Comparison of ENCODE assay signal across 15 cellular contexts in the genomic region with DNA sequence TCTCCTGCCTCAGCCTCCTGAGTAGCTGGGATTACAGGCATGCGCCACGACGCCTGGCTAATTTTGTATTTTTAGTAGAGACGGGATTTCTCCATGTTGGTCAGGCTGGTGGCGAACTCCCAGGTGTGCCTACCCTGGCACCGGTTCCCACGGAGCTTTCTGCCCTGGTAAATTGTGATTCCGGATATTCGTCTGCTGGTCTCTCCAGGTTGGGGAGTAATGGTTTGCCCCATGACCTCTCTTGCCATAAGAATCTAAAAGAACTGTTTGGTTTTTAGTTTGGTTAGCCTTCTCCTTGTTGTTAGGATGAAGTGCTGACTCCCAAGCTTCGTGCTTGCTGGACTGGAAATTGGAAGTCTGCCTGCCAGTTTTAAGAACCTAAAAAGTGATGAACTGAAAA.
DNase-seq lines count a peak whose midpoint lies in the region; ATAC-seq and TF ChIP-seq lines count a peak whose summit lies in the region.
"Had no signal": no experiment of that assay in that cellular context is flagged by ENCODE, and none has a peak within 500 bp of the region (broad histone marks: within the 10 kb centered on the region; RNA-seq: fewer than 3 reads in every experiment).

No MANE protein-coding gene starts in this region.

- H3K9me3 Mint-ChIP-seq in central memory CD8-positive, alpha-beta T cell, result no peaks in the 10 kb centered on the region
- H3K9me3 Mint-ChIP-seq in stimulated activated naive CD8-positive, alpha-beta T cell treated with anti-CD3 and anti-CD28 coated beads, Interleukin-15, amount 100 ng/mL, for 72 hours, result no peaks in the 10 kb centered on the region
- H3K9me3 Mint-ChIP-seq in neural progenitor cell, result no peaks in the 10 kb centered on the region

- H3F3A ChIP-seq in neural progenitor cell (ENCODE audit: low read depth), result peaks cover 6% of the 10 kb centered on the region

- H3K4me2 ChIP-seq in mammary epithelial cell (ENCODE audit: insufficient read depth, low read depth, low read length) (no peak overlapping the region), OCI-LY3 (ENCODE audit: low read length) (peak overlapping the region; percentile 78), neural progenitor cell (no peak overlapping the region)

- H3K9me3 ChIP-seq in mammary epithelial cell (replicated peaks; ENCODE audit: insufficient read depth, low read length) (no peaks in the 10 kb centered on the region), breast epithelium (no peaks in the 10 kb centered on the region), OCI-LY3 (ENCODE audit: insufficient read depth, low read length) (no peaks in the 10 kb centered on the region), neural progenitor cell (ENCODE audit: low read depth) (no peaks in the 10 kb centered on the region)
- H3K9me3 ChIP-seq: tibial artery had no signal

- CTCF ChIA-PET in mammary epithelial cell (lab: Charles Lee; ENCODE audit: low non-redundant PET), result no interaction called here

- ATAC-seq in central memory CD8-positive, alpha-beta T cell (replicated peaks; ENCODE audit: extremely low read depth, poor library complexity, severe bottlenecking), result no peak
- no peak for ATAC-seq in stimulated activated naive CD8-positive, alpha-beta T cell treated with anti-CD3 and anti-CD28 coated beads, Interleukin-15, amount 100 ng/mL, for 72 hours
- ATAC-seq: left colon had no signal

- H3K9ac ChIP-seq in mammary epithelial cell (ENCODE audit: insufficient read depth, low read length) (no peak overlapping the region), OCI-LY3 (ENCODE audit: low read length) (no peak overlapping the region), neural progenitor cell (no peak overlapping the region)

- dilution Hi-C loops in mammary epithelial cell (cut with HindIII; ENCODE audit: low sequenced_read_pairs), result no loop called here

- H3K79me2 ChIP-seq in mammary epithelial cell (ENCODE audit: insufficient read depth, low read length) (no peaks in the 10 kb centered on the region), OCI-LY3 (ENCODE audit: low read length) (no peaks in the 10 kb centered on the region), neural progenitor cell (ENCODE audit: low read depth) (no peaks in the 10 kb centered on the region)

- H3K27me3 ChIP-seq in mammary epithelial cell (ENCODE audit: insufficient read depth, low read length) (no peaks in the 10 kb centered on the region), breast epithelium (no peaks in the 10 kb centered on the region), OCI-LY3 (ENCODE audit: low read depth, low read length) (no peaks in the 10 kb centered on the region), neural progenitor cell (no peaks in the 10 kb centered on the region)
- H3K27me3 ChIP-seq: tibial artery had no signal

- no peaks in the 10 kb centered on the region for H3K36me3 ChIP-seq in mammary epithelial cell (ENCODE audit: insufficient read depth, low read length)
- no peaks in the 10 kb centered on the region for H3K36me3 ChIP-seq in breast epithelium
- no peaks in the 10 kb centered on the region for H3K36me3 ChIP-seq in OCI-LY3 (replicated peaks; ENCODE audit: low read depth, low read length)
- no peaks in the 10 kb centered on the region for H3K36me3 ChIP-seq in neural progenitor cell
- H3K36me3 ChIP-seq: tibial artery, WERI-Rb-1 had no signal

- H3K4me1 ChIP-seq in mammary epithelial cell (ENCODE audit: insufficient read depth, low read length) (peaks cover 16% of the 10 kb centered on the region), breast epithelium (no peaks in the 10 kb centered on the region), OCI-LY3 (ENCODE audit: low read length) (peaks cover 28% of the 10 kb centered on the region), neural progenitor cell (peaks cover 19% of the 10 kb centered on the region)
- H3K4me1 ChIP-seq: tibial artery had no signal

- no peak for DNase-seq in mammary epithelial cell
- no peak for DNase-seq in breast epithelium (ENCODE audit: low spot score in 2 of 2)
- DNase-seq in central memory CD8-positive, alpha-beta T cell (ENCODE audit: low spot score in 2 of 2), result no peak
- DNase-seq in stimulated activated naive CD8-positive, alpha-beta T cell treated with anti-CD3 and anti-CD28 coated beads, Interleukin-15, amount 100 ng/mL, for 72 hours, result no peak
- no peak for DNase-seq in NCI-H526 treated with DMSO at 0.1 percent for 48 hours (lab: John Stamatoyannopoulos, UW)
- DNase-seq in DMS153 treated with DMSO at 0.1 percent for 48 hours (lab: John Stamatoyannopoulos, UW; ENCODE audit: unreplicated experiment), result no peak
- DNase-seq in neural progenitor cell (ENCODE audit: low spot score), result no peak
- DNase-seq: activated effector memory CD4-positive, alpha-beta T cell treated with anti-CD3 and anti-CD28 coated beads, Interleukin-2, amount 50 U/mL, for 16 hours; GOT3; left colon; NCI-H2107; NCI-H510A; tibial artery; WERI-Rb-1 had no signal

- BruUV-seq in mammary epithelial cell (replicated peaks; lab: Mats Ljungman, UMichigan), result no TSS peak

- H3K27me3 Mint-ChIP-seq in central memory CD8-positive, alpha-beta T cell, result no peaks in the 10 kb centered on the region
- no peaks in the 10 kb centered on the region for H3K27me3 Mint-ChIP-seq in stimulated activated naive CD8-positive, alpha-beta T cell treated with anti-CD3 and anti-CD28 coated beads, Interleukin-15, amount 100 ng/mL, for 72 hours
- no peaks in the 10 kb centered on the region for H3K27me3 Mint-ChIP-seq in neural progenitor cell (ENCODE audit: insufficient read depth, low read depth)

- H2AFZ ChIP-seq in mammary epithelial cell (ENCODE audit: low read depth, low read length) (no peak overlapping the region), OCI-LY3 (ENCODE audit: low read depth, low read length) (no peak overlapping the region), neural progenitor cell (replicated peaks) (no peak overlapping the region)

- H3K4me3 ChIP-seq in mammary epithelial cell (replicated peaks in 1 of 3; ENCODE audit: insufficient read depth in 1 of 3, low read depth in 2 of 3, low read length in 3 of 3) (no peak overlapping the region), breast epithelium (no peak overlapping the region), OCI-LY3 (ENCODE audit: low read length) (peak overlapping the region; percentile 53; the same call in 1 of the 2 replicates), neural progenitor cell (no peak overlapping the region)
- H3K4me3 ChIP-seq: tibial artery had no signal

- H3K36me3 Mint-ChIP-seq in central memory CD8-positive, alpha-beta T cell (ENCODE audit: insufficient read depth), result peaks cover 15% of the 10 kb centered on the region
- no peaks in the 10 kb centered on the region for H3K36me3 Mint-ChIP-seq in neural progenitor cell

- TF ChIP-seq CTCF in mammary epithelial cell (conservative IDR thresholded peaks at IDR 0.05 in 1 of 2, IDR thresholded peaks at IDR 0.05 in 1 of 2; ENCODE audit: extremely low read depth in 1 of 2, insufficient read depth in 1 of 2, low read depth in 1 of 2, low read length in 2 of 2), result no peak
- no peak for TF ChIP-seq CTCF in breast epithelium (IDR thresholded peaks at IDR 0.05)
- TF ChIP-seq CTCF in OCI-LY3 (IDR thresholded peaks at IDR 0.05; ENCODE audit: low read depth, low read length), result no peak
- no peak for TF ChIP-seq CTCF in neural progenitor cell (IDR thresholded peaks at IDR 0.05)

- intact Hi-C loops in mammary epithelial cell (cut with micrococcal nuclease) (no loop called here), breast epithelium (cut with DNase I; ENCODE audit: low total_unique reads) (no loop called here)

- no peaks in the 10 kb centered on the region for H4K20me1 ChIP-seq in mammary epithelial cell (ENCODE audit: insufficient read depth, low read length)
- H4K20me1 ChIP-seq in OCI-LY3 (ENCODE audit: insufficient read depth, low read length), result no peaks in the 10 kb centered on the region
- H4K20me1 ChIP-seq in neural progenitor cell (ENCODE audit: low read depth), result no peaks in the 10 kb centered on the region

- peak overlapping the region; percentile 60 for H3K4me3 Mint-ChIP-seq in central memory CD8-positive, alpha-beta T cell
- peak overlapping the region; percentile 60 to 62 for H3K4me3 Mint-ChIP-seq in stimulated activated naive CD8-positive, alpha-beta T cell treated with anti-CD3 and anti-CD28 coated beads, Interleukin-15, amount 100 ng/mL, for 72 hours
- H3K4me3 Mint-ChIP-seq in neural progenitor cell, result no peak overlapping the region

- WGBS in mammary epithelial cell (ENCODE audit: low coverage, missing lambda C conversion rate), result 91% methylated on average over 10 of the region's 10 CpGs

- H3K4me1 Mint-ChIP-seq in central memory CD8-positive, alpha-beta T cell, result peaks cover 56% of the 10 kb centered on the region
- peaks cover 83% of the 10 kb centered on the region for H3K4me1 Mint-ChIP-seq in stimulated activated naive CD8-positive, alpha-beta T cell treated with anti-CD3 and anti-CD28 coated beads, Interleukin-15, amount 100 ng/mL, for 72 hours
- H3K4me1 Mint-ChIP-seq in neural progenitor cell, result no peaks in the 10 kb centered on the region

- in situ Hi-C loops in mammary epithelial cell (cut with MboI; ENCODE audit: low sequenced_read_pairs in 2 of 2), result no loop called here

- H3K27ac Mint-ChIP-seq in central memory CD8-positive, alpha-beta T cell (ENCODE audit: low read depth), result peak overlapping the region; percentile 88
- peak overlapping the region in 1 of 2 donors; percentile 87 for H3K27ac Mint-ChIP-seq in stimulated activated naive CD8-positive, alpha-beta T cell treated with anti-CD3 and anti-CD28 coated beads, Interleukin-15, amount 100 ng/mL, for 72 hours
- no peak overlapping the region for H3K27ac Mint-ChIP-seq in neural progenitor cell

- no peak for TF ChIP-seq POLR2A in breast epithelium (IDR thresholded peaks at IDR 0.05)

- peak overlapping the region; percentile 8 for H3K27ac ChIP-seq in mammary epithelial cell (ENCODE audit: insufficient read depth, low read depth, low read length)
- no peak overlapping the region for H3K27ac ChIP-seq in breast epithelium
- no peak overlapping the region for H3K27ac ChIP-seq in OCI-LY3 (ENCODE audit: low read length)
- H3K27ac ChIP-seq in neural progenitor cell, result no peak overlapping the region
- H3K27ac ChIP-seq: tibial artery, WERI-Rb-1 had no signal
